Comparison of ENCODE assay signal across 23 cellular contexts in the genomic region with DNA sequence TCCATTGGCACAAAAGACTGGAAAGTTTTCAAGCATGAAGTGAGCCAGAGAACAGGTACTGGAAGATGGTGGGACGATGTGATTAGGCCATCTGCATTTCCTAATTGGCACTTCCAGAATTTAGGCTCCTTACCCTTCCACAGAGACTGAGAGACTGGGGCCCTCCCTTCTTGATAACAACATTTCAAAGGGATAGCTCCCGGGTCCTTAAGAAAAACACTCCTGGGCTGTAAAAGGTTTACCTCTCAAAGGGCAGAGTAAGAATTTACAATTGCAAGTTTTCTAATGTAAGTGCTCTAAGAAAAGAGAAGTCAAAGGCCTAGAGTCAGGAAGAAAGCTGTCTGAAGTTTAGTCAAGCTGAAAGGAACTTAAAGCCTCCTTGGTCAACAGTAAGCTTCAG.
"Had no signal": no experiment of that assay in that cellular context is flagged by ENCODE, and none has a peak within 500 bp of the region (broad histone marks: within the 10 kb centered on the region; RNA-seq: fewer than 3 reads in every experiment).

No MANE protein-coding gene starts in this region.

- H3K27me3 ChIP-seq: colonic mucosa, foreskin keratinocyte, heart left ventricle, left lung, right atrium auricular region, sigmoid colon, stomach, transverse colon had no signal

- H3K4me3 Mint-ChIP-seq: immature natural killer cell; memory B cell; natural killer cell treated with Interleukin-12 subunit alpha and Interleukin-12 subunit beta and Interleukin-15 and Interleukin-18, amount 100 ng/mL, for 72 hours had no signal

- H3K4me1 Mint-ChIP-seq: immature natural killer cell, memory B cell had no signal

- H3K9me3 Mint-ChIP-seq: memory B cell; natural killer cell treated with Interleukin-12 subunit alpha and Interleukin-12 subunit beta and Interleukin-15 and Interleukin-18, amount 100 ng/mL, for 72 hours had no signal

- H3K36me3 ChIP-seq: colonic mucosa, heart left ventricle, left lung, lower lobe of right lung, right atrium auricular region, sigmoid colon, stomach, thoracic aorta, transverse colon had no signal

- H3K36me3 Mint-ChIP-seq: immature natural killer cell; memory B cell; natural killer cell treated with Interleukin-12 subunit alpha and Interleukin-12 subunit beta and Interleukin-15 and Interleukin-18, amount 100 ng/mL, for 72 hours had no signal

- H3K4me1 ChIP-seq: colonic mucosa, foreskin keratinocyte, heart left ventricle, left lung, lower lobe of right lung, right atrium auricular region, sigmoid colon, stomach, transverse colon had no signal

- H3K9me3 ChIP-seq: colonic mucosa, heart left ventricle, left lung, lower lobe of right lung, right atrium auricular region, sigmoid colon, stomach, thoracic aorta, transverse colon had no signal

- H3K27ac Mint-ChIP-seq: immature natural killer cell; memory B cell; natural killer cell treated with Interleukin-12 subunit alpha and Interleukin-12 subunit beta and Interleukin-15 and Interleukin-18, amount 100 ng/mL, for 72 hours had no signal

- ATAC-seq: foreskin keratinocyte, heart left ventricle, left lung, lower lobe of right lung had no signal

- H3K27ac ChIP-seq: colonic mucosa, foreskin keratinocyte, heart left ventricle, left lung, lower lobe of right lung, right atrium auricular region, sigmoid colon, skin epidermis, stomach, thoracic aorta, transverse colon had no signal

- H3K4me3 ChIP-seq: colonic mucosa, heart left ventricle, left lung, lower lobe of right lung, right atrium auricular region, sigmoid colon, skin epidermis, stomach, thoracic aorta, transverse colon had no signal

- DNase-seq: cerebellar nuclear complex; colonic mucosa; dermis blood vessel endothelial cell; erythroblast; foreskin keratinocyte; heart left ventricle; hippocampal formation; immature natural killer cell; left lung; lower lobe of right lung; midbrain; posterior cingulate gyrus; sigmoid colon; stimulated activated CD4-positive, alpha-beta T cell treated with anti-CD3 and anti-CD28 coated beads, Interleukin-2, amount 100 ng/mL, for 24 hours; stimulated activated naive CD4-positive, alpha-beta T cell; stomach; substantia nigra; transverse colon had no signal
